Comparison of ENCODE assay signal across 8 cellular contexts in genomic region chr13:102845630-102846260, GRCh38. TPM values are rescaled to one million over a fixed set of nuclear protein-coding genes. Genes with fewer than 3 reads are reported as not detected.
DNase-seq lines count a peak whose midpoint lies in the region; ATAC-seq lines count a peak whose summit lies in the region.

ERCC5 (plus strand) TSS chr13:102846032; CDS start chr13:102846267, 235 bp downstream.

- peaks cover 16 to 19% of the 10 kb centered on the region in 2 donors for H3K36me3 Mint-ChIP-seq in activated naive CD4-positive, alpha-beta T cell treated with anti-CD3 and anti-CD28 coated beads, Interleukin-2, amount 50 U/mL, for 72 hours

- peak within 1 kb of the TSS; percentile 99 for H3K27ac Mint-ChIP-seq in activated naive CD4-positive, alpha-beta T cell treated with anti-CD3 and anti-CD28 coated beads, Interleukin-2, amount 50 U/mL, for 72 hours

- ATAC-seq in HG02588 (IDR thresholded peaks at IDR 0.05; ENCODE audit: unreplicated experiment), result peak; percentile 86
- peak; percentile 88 to 90 for ATAC-seq in activated naive CD4-positive, alpha-beta T cell treated with anti-CD3 and anti-CD28 coated beads, Interleukin-2, amount 50 U/mL, for 72 hours

- peak within 1 kb of the TSS; percentile 92 for H3K4me3 ChIP-seq in GM08714 (ENCODE audit: low read length)

- no peaks in the 10 kb centered on the region for H3K9me3 Mint-ChIP-seq in activated naive CD4-positive, alpha-beta T cell treated with anti-CD3 and anti-CD28 coated beads, Interleukin-2, amount 50 U/mL, for 72 hours

- DNase-seq in NCI-H1048 (lab: John Stamatoyannopoulos, UW), result peak; percentile 94
- DNase-seq in SKM-1 (lab: John Stamatoyannopoulos, UW; ENCODE audit: unreplicated experiment), result peak; percentile 80
- peak; percentile 88 to 94 for DNase-seq in activated naive CD4-positive, alpha-beta T cell treated with anti-CD3 and anti-CD28 coated beads, Interleukin-2, amount 50 U/mL, for 72 hours (ENCODE audit: low spot score in 2 of 2)
- peak; percentile 93 for DNase-seq in globus pallidus (ENCODE audit: low spot score)
- DNase-seq in occipital lobe (lab: John Stamatoyannopoulos, UW), result peak; percentile 87

- H3K27ac ChIP-seq in temporal lobe (ENCODE audit: low read depth, low read length), result peak within 1 kb of the TSS; percentile 93

RNA-seq across cellular contexts. Expression of gene ERCC5, which starts in this region (rescaled TPM):
- 10 to 100 TPM; 69.7 to 84.6 TPM for total RNA-seq in activated naive CD4-positive, alpha-beta T cell treated with anti-CD3 and anti-CD28 coated beads, Interleukin-2, amount 50 U/mL, for 72 hours
- total RNA-seq in occipital lobe (70.0 TPM), temporal lobe (50.2 TPM)

Comparison
In these comparisons a context has a peak if more than half of its experiments do, and no peak if none do; other contexts are left out.
1. Peak in every context shown above with its lines: DNase-seq, ATAC-seq, H3K4me3 ChIP-seq and H3K27ac ChIP-seq.